Comparison of ENCODE assay signal across 9 cellular contexts in genomic region chr6:35600659-35601125, GRCh38.
A peak's percentile ranks its signal among the peaks of the same experiment; 100 is the strongest.
DNase-seq lines count a peak whose midpoint lies in the region; ATAC-seq, FAIRE-seq and TF ChIP-seq lines count a peak whose summit lies in the region.
"Had no signal": no experiment of that assay in that cellular context is flagged by ENCODE, and none has a peak within 500 bp of the region (broad histone marks: within the 10 kb centered on the region; RNA-seq: fewer than 3 reads in every experiment).

No MANE protein-coding gene starts in this region.

- H3K4me3 Mint-ChIP-seq in activated T-helper 2 cell treated with anti-CD3 and anti-CD28 coated beads, Interferon-gamma antibody, Interleukin-2, Interleukin-4, amounts not matched to agents 10 μg/mL and 5 μg/mL and 100 μg/mL, durations not matched to agents 14 hours and 24 hours and 36 hours (ENCODE audit: low read depth) = peak overlapping the region; percentile 52
- H3K4me3 Mint-ChIP-seq in neural progenitor cell = no peak overlapping the region

- WGBS in right cardiac atrium = 7% methylated on average over 1 of the region's 1 CpG
- 34 to 73% (median 57%) methylated on average over 1 of the region's 1 CpG for WGBS in small intestine, 3 donors

- no peak for DNase-seq in HL-60 (ENCODE audit: low read depth in 1 of 2, low spot score in 1 of 2)
- DNase-seq in activated T-helper 2 cell treated with anti-CD3 and anti-CD28 coated beads, Interferon-gamma antibody, Interleukin-2, Interleukin-4, amounts not matched to agents 10 μg/mL and 5 μg/mL and 100 μg/mL, durations not matched to agents 14 hours and 24 hours and 36 hours (ENCODE audit: low spot score) = no peak
- DNase-seq in right cardiac atrium = no peak
- peak; percentile 43 for DNase-seq in small intestine
- no peak for DNase-seq in neural progenitor cell (ENCODE audit: low spot score)
- DNase-seq: cerebellar nuclear complex had no signal

- no peaks in the 10 kb centered on the region for H3K27me3 ChIP-seq in HL-60 (ENCODE audit: insufficient read depth, poor library complexity, severe bottlenecking)
- H3K27me3 ChIP-seq in right cardiac atrium (ENCODE audit: control insufficient read depth, insufficient read depth) = no peaks in the 10 kb centered on the region
- H3K27me3 ChIP-seq in small intestine (ENCODE audit: control insufficient read depth in 2 of 2, insufficient read depth in 2 of 2, low read length in 2 of 2) = no peaks in the 10 kb centered on the region
- H3K27me3 ChIP-seq in neural progenitor cell = no peaks in the 10 kb centered on the region

- no peaks in the 10 kb centered on the region for H3K9me3 ChIP-seq in right cardiac atrium (ENCODE audit: control insufficient read depth, low read length)
- no peaks in the 10 kb centered on the region for H3K9me3 ChIP-seq in small intestine (ENCODE audit: control insufficient read depth, low read depth)
- H3K9me3 ChIP-seq in neural progenitor cell (ENCODE audit: low read depth) = no peaks in the 10 kb centered on the region

- H3K36me3 ChIP-seq in small intestine (ENCODE audit: control insufficient read depth in 2 of 2, insufficient read depth in 2 of 2, low read length in 2 of 2) (peaks cover 0 to 15% of the 10 kb centered on the region in 2 donors), neural progenitor cell (no peaks in the 10 kb centered on the region)

- H3K4me3 ChIP-seq in HL-60 (replicated peaks; ENCODE audit: insufficient read depth, low read length) = no peak overlapping the region
- H3K4me3 ChIP-seq in right cardiac atrium (ENCODE audit: low read length) = peak overlapping the region; percentile 8
- no peak overlapping the region for H3K4me3 ChIP-seq in small intestine (ENCODE audit: low read depth in 1 of 2, low read length in 2 of 2)
- H3K4me3 ChIP-seq in neural progenitor cell = no peak overlapping the region

- peak overlapping the region; percentile 71 for H3K27ac ChIP-seq in HL-60 (replicated peaks)
- no peak overlapping the region for H3K27ac ChIP-seq in right cardiac atrium (ENCODE audit: low read length)
- H3K27ac ChIP-seq in small intestine (ENCODE audit: low read depth in 1 of 2, low read length in 1 of 2) = peak overlapping the region in 1 of 2 donors; percentile 11
- no peak overlapping the region for H3K27ac ChIP-seq in neural progenitor cell

- H3K79me2 ChIP-seq in neural progenitor cell (ENCODE audit: low read depth) = no peaks in the 10 kb centered on the region

- H4K20me1 ChIP-seq in neural progenitor cell (ENCODE audit: low read depth) = peaks cover 6% of the 10 kb centered on the region

- peaks cover 31% of the 10 kb centered on the region for H3K36me3 Mint-ChIP-seq in activated T-helper 2 cell treated with anti-CD3 and anti-CD28 coated beads, Interferon-gamma antibody, Interleukin-2, Interleukin-4, amounts not matched to agents 10 μg/mL and 5 μg/mL and 100 μg/mL, durations not matched to agents 14 hours and 24 hours and 36 hours (ENCODE audit: low read depth)
- H3K36me3 Mint-ChIP-seq in neural progenitor cell = peaks cover 17% of the 10 kb centered on the region

- no peak overlapping the region for H2AFZ ChIP-seq in neural progenitor cell (replicated peaks)

- intact Hi-C loops in activated T-helper 2 cell treated with anti-CD3 and anti-CD28 coated beads, Interferon-gamma antibody, Interleukin-2, Interleukin-4, amounts not matched to agents 10 μg/mL and 5 μg/mL and 100 μg/mL, durations not matched to agents 14 hours and 24 hours and 36 hours (cut with micrococcal nuclease) = loop anchor here (5.0 kb wide), 3 partner anchors 67 to 137 kb away; partner anchors contain the start of genes ARMC12 and FKBP5
- intact Hi-C loops in right cardiac atrium (cut with DNase I) = loop anchor here in 1 of 4 donors (5.0 kb wide), 1 partner anchor 127 kb away; no protein-coding TSS in a partner anchor

- H3K9me3 Mint-ChIP-seq in activated T-helper 2 cell treated with anti-CD3 and anti-CD28 coated beads, Interferon-gamma antibody, Interleukin-2, Interleukin-4, amounts not matched to agents 10 μg/mL and 5 μg/mL and 100 μg/mL, durations not matched to agents 14 hours and 24 hours and 36 hours = no peaks in the 10 kb centered on the region
- H3K9me3 Mint-ChIP-seq in neural progenitor cell = no peaks in the 10 kb centered on the region

- no peak overlapping the region for H3K4me2 ChIP-seq in neural progenitor cell

- H3F3A ChIP-seq in neural progenitor cell (ENCODE audit: low read depth) = peaks cover 11% of the 10 kb centered on the region

- FAIRE-seq in small intestine (lab: Jason Lieb, UNC) = no peak

- H3K27ac Mint-ChIP-seq in activated T-helper 2 cell treated with anti-CD3 and anti-CD28 coated beads, Interferon-gamma antibody, Interleukin-2, Interleukin-4, amounts not matched to agents 10 μg/mL and 5 μg/mL and 100 μg/mL, durations not matched to agents 14 hours and 24 hours and 36 hours = peak overlapping the region; percentile 57
- H3K27ac Mint-ChIP-seq in neural progenitor cell = no peak overlapping the region

- H3K4me1 Mint-ChIP-seq in activated T-helper 2 cell treated with anti-CD3 and anti-CD28 coated beads, Interferon-gamma antibody, Interleukin-2, Interleukin-4, amounts not matched to agents 10 μg/mL and 5 μg/mL and 100 μg/mL, durations not matched to agents 14 hours and 24 hours and 36 hours (ENCODE audit: low read depth) = peaks cover 43% of the 10 kb centered on the region
- H3K4me1 Mint-ChIP-seq in neural progenitor cell = peaks cover 27% of the 10 kb centered on the region

- peaks cover 23% of the 10 kb centered on the region for H3K4me1 ChIP-seq in right cardiac atrium (ENCODE audit: control insufficient read depth, insufficient read depth, low read length)
- peaks cover 0 to 13% of the 10 kb centered on the region in 2 donors for H3K4me1 ChIP-seq in small intestine (ENCODE audit: control insufficient read depth in 2 of 2, insufficient read depth in 1 of 2, low read depth in 1 of 2, low read length in 1 of 2)
- peaks cover 20% of the 10 kb centered on the region for H3K4me1 ChIP-seq in neural progenitor cell

- no peak for TF ChIP-seq CTCF in HL-60 (IDR thresholded peaks at IDR 0.05; ENCODE audit: insufficient read depth, low read length)
- no peak for TF ChIP-seq CTCF in neural progenitor cell (IDR thresholded peaks at IDR 0.05)

- H3K27me3 Mint-ChIP-seq in activated T-helper 2 cell treated with anti-CD3 and anti-CD28 coated beads, Interferon-gamma antibody, Interleukin-2, Interleukin-4, amounts not matched to agents 10 μg/mL and 5 μg/mL and 100 μg/mL, durations not matched to agents 14 hours and 24 hours and 36 hours (ENCODE audit: low read depth) = no peaks in the 10 kb centered on the region
- no peaks in the 10 kb centered on the region for H3K27me3 Mint-ChIP-seq in neural progenitor cell (ENCODE audit: insufficient read depth, low read depth)

- ATAC-seq in right cardiac atrium (no peak), GM18909 (IDR thresholded peaks at IDR 0.05; ENCODE audit: poor library complexity, unreplicated experiment) (no peak), GM19455 (IDR thresholded peaks at IDR 0.05; ENCODE audit: unreplicated experiment) (no peak), HG03378 (IDR thresholded peaks at IDR 0.05; ENCODE audit: unreplicated experiment) (no peak)

- H3K9ac ChIP-seq in neural progenitor cell = no peak overlapping the region
